In genomic region chr12:108772247-108772646, GRCh38 we compare ENCODE assay signal across 2 cellular contexts.
TF ChIP-seq lines count a peak whose summit lies in the region.

No MANE protein-coding gene starts in this region.

TF ChIP-seq in GM12891, 5 proteins besides CTCF, POLR2A, EP300 and RAD21 (continued from another document):
- 0 out of 2 replicates have a peak, but pooled peaks have one; percentile 11 for TF ChIP-seq POU2F2 (IDR thresholded peaks at IDR 0.05; ENCODE audit: low read depth, low read length)
- no peak for TF ChIP-seq POLR2AphosphoS5 (IDR thresholded peaks at IDR 0.05; ENCODE audit: low read depth, low read length)
- peak; percentile 97 for TF ChIP-seq SPI1 (IDR thresholded peaks at IDR 0.05; ENCODE audit: low read depth, low read length)
- no peak for TF ChIP-seq TAF1 (IDR thresholded peaks at IDR 0.05; ENCODE audit: low read depth, low read length)
TF ChIP-seq in GM12891: peak in this region for 2.

TF ChIP-seq in SK-N-SH, 30 proteins besides CTCF, POLR2A, EP300 and RAD21 (continued from another document):
- TF ChIP-seq JUND (IDR thresholded peaks at IDR 0.05), result no peak
- TF ChIP-seq GABPA (IDR thresholded peaks at IDR 0.05; ENCODE audit: low read depth), result no peak
- TF ChIP-seq, protein P1, sequence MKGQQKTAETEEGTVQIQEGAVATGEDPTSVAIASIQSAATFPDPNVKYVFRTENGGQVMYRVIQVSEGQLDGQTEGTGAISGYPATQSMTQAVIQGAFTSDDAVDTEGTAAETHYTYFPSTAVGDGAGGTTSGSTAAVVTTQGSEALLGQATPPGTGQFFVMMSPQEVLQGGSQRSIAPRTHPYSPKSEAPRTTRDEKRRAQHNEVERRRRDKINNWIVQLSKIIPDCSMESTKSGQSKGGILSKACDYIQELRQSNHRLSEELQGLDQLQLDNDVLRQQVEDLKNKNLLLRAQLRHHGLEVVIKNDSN (IDR thresholded peaks at IDR 0.05; ENCODE audit: borderline replicate concordance, low read depth), result no peak
- no peak for TF ChIP-seq FOXJ3 (CRISPR knock-in tag; IDR thresholded peaks at IDR 0.05)
- no peak for TF ChIP-seq IRF3 (IDR thresholded peaks at IDR 0.05; ENCODE audit: low read depth, low read length)
- no peak for TF ChIP-seq REST (IDR thresholded peaks at IDR 0.05; ENCODE audit: low read depth, low read length)
- no peak for TF ChIP-seq POLR2AphosphoS5 (IDR thresholded peaks at IDR 0.05; ENCODE audit: low read depth, low read length)
- no peak for TF ChIP-seq GATA2 (CRISPR knock-in tag; IDR thresholded peaks at IDR 0.05)
- no peak for TF ChIP-seq FOXM1 (IDR thresholded peaks at IDR 0.05; ENCODE audit: low read depth)
- no peak for TF ChIP-seq ELF1 (IDR thresholded peaks at IDR 0.05)
TF ChIP-seq in SK-N-SH: peak in this region for 0.
